In the genomic region with DNA sequence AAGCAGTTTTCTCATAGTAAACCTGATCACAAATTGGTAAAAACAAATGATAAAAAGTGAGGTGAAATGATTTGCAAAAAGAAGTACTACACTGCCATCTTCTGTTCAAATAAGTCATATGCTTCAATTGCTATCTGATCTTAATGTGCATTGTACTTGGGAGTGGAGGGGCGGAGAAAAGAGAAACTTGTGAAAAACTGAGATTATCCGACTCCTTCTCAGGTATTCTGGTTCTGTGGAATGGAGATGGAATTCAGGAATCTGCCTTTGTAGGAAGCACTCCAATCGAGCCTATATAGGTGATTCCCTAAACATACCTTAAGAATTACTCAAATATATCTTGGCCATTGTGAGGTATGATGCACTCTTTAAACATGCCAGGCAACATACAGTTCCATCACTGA, we compare ENCODE assay signal across 8 cellular contexts.
A peak's percentile ranks its signal among the peaks of the same experiment; 100 is the strongest.
DNase-seq lines count a peak whose midpoint lies in the region; ATAC-seq, FAIRE-seq and TF ChIP-seq lines count a peak whose summit lies in the region.

No MANE protein-coding gene starts in this region.

- RAD21 ChIA-PET in HCT116 (lab: Charles Lee; ENCODE audit: low non-redundant PET in 1 of 2, low total read pairs in 2 of 2, uncharacterized antibody in 2 of 2, unreplicated experiment in 2 of 2) = no interaction called here
- RAD21 ChIA-PET in GM12878 (lab: Charles Lee; ENCODE audit: unreplicated experiment) = interaction anchor here (1.3 to 2.3 kb wide), 5 partner anchors 23 to 335 kb away, joined by 3 to 38 read pairs (median 8); no protein-coding TSS in a partner anchor

- SMC1A ChIA-PET in GM12878 (lab: Charles Lee; ENCODE audit: uncharacterized antibody, unreplicated experiment) = interaction anchor here (1.2 to 4.1 kb wide), 5 partner anchors 15 to 335 kb away, joined by 6 to 46 read pairs (median 10); no protein-coding TSS in a partner anchor

- FAIRE-seq in GM12878 (lab: Jason Lieb, UNC) = peak; percentile 85

- H3K79me2 ChIP-seq in HCT116 (ENCODE audit: insufficient read depth, low read length) (no peaks in the 10 kb centered on the region), GM12878 (ENCODE audit: control insufficient read depth, insufficient read depth, low read length) (no peaks in the 10 kb centered on the region)

- no peaks in the 10 kb centered on the region for H3K9me2 ChIP-seq in HCT116 (ENCODE audit: insufficient read depth)

- POLR2A ChIA-PET in HCT116 (lab: Charles Lee) = no interaction called here
- POLR2A ChIA-PET in GM12878 (lab: Charles Lee) = no interaction called here

- H3K9ac ChIP-seq in HCT116 (ENCODE audit: low read length) (no peak overlapping the region), GM12878 (ENCODE audit: control insufficient read depth, insufficient read depth, low read length) (no peak overlapping the region)

- H3K4me2 ChIP-seq in HCT116 (ENCODE audit: low read length) (no peak overlapping the region), GM12878 (ENCODE audit: control insufficient read depth, insufficient read depth) (no peak overlapping the region)

- no peaks in the 10 kb centered on the region for H3K4me1 Mint-ChIP-seq in nephron progenitor cell
- no peaks in the 10 kb centered on the region for H3K4me1 Mint-ChIP-seq in activated naive CD8-positive, alpha-beta T cell treated with anti-CD3 and anti-CD28 coated beads for 36 hours

- intact Hi-C loops in HCT116 (cut with micrococcal nuclease) (no loop called here), GM12878 (cut with micrococcal nuclease; ENCODE audit: unreplicated experiment) (loop anchor here (1.0 kb wide), 2 partner anchors 23 to 334 kb away; no protein-coding TSS in a partner anchor)

- peak; percentile 36 for TF ChIP-seq RAD21 in HCT116 (IDR thresholded peaks at IDR 0.05; ENCODE audit: low read depth)
- peak; percentile 61 for TF ChIP-seq RAD21 in GM12878 (IDR thresholded peaks at IDR 0.05; ENCODE audit: insufficient read depth, low read depth, low read length)

- no peaks in the 10 kb centered on the region for H3K9me3 Mint-ChIP-seq in nephron progenitor cell
- peaks cover 1% of the 10 kb centered on the region for H3K9me3 Mint-ChIP-seq in activated naive CD8-positive, alpha-beta T cell treated with anti-CD3 and anti-CD28 coated beads for 36 hours

- H3K27me3 Mint-ChIP-seq in nephron progenitor cell (ENCODE audit: low read depth, poor library complexity) = peaks cover 11% of the 10 kb centered on the region
- peaks cover 6% of the 10 kb centered on the region for H3K27me3 Mint-ChIP-seq in activated naive CD8-positive, alpha-beta T cell treated with anti-CD3 and anti-CD28 coated beads for 36 hours

- 2% methylated on average over 3 of the region's 3 CpGs for WGBS in GM12878 (ENCODE audit: insufficient coverage, insufficient replicate concordance, low lambda C conversion rate, missing lambda C conversion rate)

- DNase-seq in GM13976 (ENCODE audit: low spot score) (peak; percentile 21), HCT116 (ENCODE audit: low read depth, low spot score) (no peak), NCI-H1694 treated with DMSO at 0.1 percent for 48 hours (lab: John Stamatoyannopoulos, UW) (peak; percentile 40), GM12878 (ENCODE audit: low read depth, low spot score) (no peak), nephron progenitor cell (peak; percentile 8)
- DNase-seq in activated naive CD8-positive, alpha-beta T cell treated with anti-CD3 and anti-CD28 coated beads for 36 hours = no peak
- no peak for DNase-seq in activated naive CD4-positive, alpha-beta T cell treated with Interleukin-2 at 50 U/mL for 16 hours

- ATAC-seq in HCT116 (no peak), GM12878 (peak; percentile 88), HG03342 (IDR thresholded peaks at IDR 0.05; ENCODE audit: unreplicated experiment) (no peak)

- H3K4me1 ChIP-seq in HCT116 (ENCODE audit: control insufficient read depth in 1 of 2, insufficient read depth in 2 of 2, low read length in 2 of 2) (no peaks in the 10 kb centered on the region), GM12878 (ENCODE audit: control insufficient read depth, insufficient read depth, low read length) (no peaks in the 10 kb centered on the region)

- CTCF ChIA-PET in HCT116 (lab: Charles Lee) (no interaction called here), GM12878 (lab: Yijun Ruan, JAX) (interaction anchor here (0.9 to 4.9 kb wide), 6 partner anchors 22 to 337 kb away, joined by 3 to 85 read pairs (median 3); no protein-coding TSS in a partner anchor)

- no peaks in the 10 kb centered on the region for H4K20me1 ChIP-seq in HCT116 (ENCODE audit: insufficient read depth)
- no peaks in the 10 kb centered on the region for H4K20me1 ChIP-seq in GM12878 (ENCODE audit: control insufficient read depth, insufficient read depth)

- no peak overlapping the region for H3K4me3 ChIP-seq in HCT116 (replicated peaks in 1 of 2; ENCODE audit: low read depth in 1 of 2, low read length in 2 of 2)
- no peak overlapping the region for H3K4me3 ChIP-seq in GM12878

- in situ Hi-C loops in GM13976 (cut with MboI; ENCODE audit: low sequenced_read_pairs, unreplicated experiment) = no loop called here
- in situ Hi-C loops in GM12878 (cut with MboI) = no loop called here

- TF ChIP-seq CTCF in GM13976 (IDR thresholded peaks at IDR 0.05; ENCODE audit: borderline replicate concordance, control extremely low read depth, extremely low read depth, insufficient read depth, missing control alignments) = peak; percentile 47
- no peak; a peak in 1 of 6 replicates for TF ChIP-seq CTCF in HCT116 (IDR thresholded peaks at IDR 0.05 in 2 of 3, conservative IDR thresholded peaks at IDR 0.05 in 1 of 3; ENCODE audit: borderline replicate concordance in 1 of 3, insufficient read depth in 1 of 3, low read depth in 2 of 3, low read length in 2 of 3)
- TF ChIP-seq CTCF in GM12878 (IDR thresholded peaks at IDR 0.05 in 2 of 3, conservative IDR thresholded peaks at IDR 0.05 in 1 of 3; ENCODE audit: control insufficient read depth in 2 of 3, extremely low read depth in 1 of 3, insufficient read depth in 1 of 3, low read depth in 3 of 3, low read length in 3 of 3) = peak; percentile 17 to 65 (median 33); a peak in 2 of 6 replicates
- peak; percentile 58 for TF ChIP-seq CTCF in nephron progenitor cell (IDR thresholded peaks at IDR 0.05)

- BruUV-seq in HCT116 (replicated peaks; lab: Mats Ljungman, UMichigan) (no TSS peak), GM12878 (replicated peaks; lab: Mats Ljungman, UMichigan) (no TSS peak)

- H3K9me3 ChIP-seq in HCT116 (ENCODE audit: control insufficient read depth in 1 of 2, insufficient read depth in 1 of 2, low read depth in 1 of 2, low read length in 2 of 2) (peaks cover 8 to 11% of the 10 kb centered on the region in 2 experiments; a peak in 2 of 4 replicates), GM12878 (replicated peaks; ENCODE audit: control insufficient read depth, insufficient read depth, low read length) (no peaks in the 10 kb centered on the region)

- no peak for TF ChIP-seq EP300 in GM12878 (IDR thresholded peaks at IDR 0.05; ENCODE audit: borderline replicate concordance in 1 of 2, control insufficient read depth in 1 of 2, low read depth in 2 of 2, low read length in 2 of 2)

- H3K27ac ChIP-seq in HCT116 (ENCODE audit: low read depth, low read length) (no peak overlapping the region), GM12878 (ENCODE audit: control insufficient read depth, insufficient read depth) (no peak overlapping the region)

- H3K27ac Mint-ChIP-seq in nephron progenitor cell = no peak overlapping the region
- no peak overlapping the region for H3K27ac Mint-ChIP-seq in activated naive CD8-positive, alpha-beta T cell treated with anti-CD3 and anti-CD28 coated beads for 36 hours

- no peaks in the 10 kb centered on the region for H3K36me3 ChIP-seq in HCT116 (ENCODE audit: control insufficient read depth in 1 of 2, insufficient read depth in 2 of 2, low read length in 2 of 2)
- no peaks in the 10 kb centered on the region for H3K36me3 ChIP-seq in GM12878 (ENCODE audit: control insufficient read depth in 2 of 2, insufficient read depth in 2 of 2, low read length in 1 of 2)

- no peak overlapping the region for H3K4me3 Mint-ChIP-seq in nephron progenitor cell
- no peak overlapping the region for H3K4me3 Mint-ChIP-seq in activated naive CD8-positive, alpha-beta T cell treated with anti-CD3 and anti-CD28 coated beads for 36 hours

- no peaks in the 10 kb centered on the region for H3K36me3 Mint-ChIP-seq in nephron progenitor cell (ENCODE audit: low read depth)
- H3K36me3 Mint-ChIP-seq in activated naive CD8-positive, alpha-beta T cell treated with anti-CD3 and anti-CD28 coated beads for 36 hours = no peaks in the 10 kb centered on the region

- TF ChIP-seq POLR2A in HCT116 (IDR thresholded peaks at IDR 0.05; ENCODE audit: borderline replicate concordance, extremely low read depth, insufficient read depth, insufficient read length) = no peak
- TF ChIP-seq POLR2A in GM12878 (IDR thresholded peaks at IDR 0.05; ENCODE audit: low read depth, low read length) = no peak

- H2AFZ ChIP-seq in HCT116 (ENCODE audit: low read depth, low read length, poor library complexity, severe bottlenecking) (no peak overlapping the region), GM12878 (ENCODE audit: control insufficient read depth, low read depth, low read length) (no peak overlapping the region)

- H3K27me3 ChIP-seq in HCT116 (ENCODE audit: insufficient read depth, low read length) (no peaks in the 10 kb centered on the region), GM12878 (replicated peaks in 1 of 2; ENCODE audit: control insufficient read depth in 2 of 2, insufficient read depth in 2 of 2, low read length in 1 of 2) (no peaks in the 10 kb centered on the region)

TF ChIP-seq in GM12878, 131 proteins besides CTCF, POLR2A, EP300 and RAD21:
- TF ChIP-seq SPI1 (IDR thresholded peaks at IDR 0.05; ENCODE audit: borderline replicate concordance, insufficient read depth, low read depth, low read length) = no peak
- TF ChIP-seq NFYA (IDR thresholded peaks at IDR 0.05; ENCODE audit: borderline replicate concordance, low read depth, low read length) = no peak
- TF ChIP-seq POLR2AphosphoS2 (IDR thresholded peaks at IDR 0.05; ENCODE audit: low read depth, low read length) = no peak
- TF ChIP-seq PML (IDR thresholded peaks at IDR 0.05; ENCODE audit: low read length) = no peak
- peak; percentile 61; the same call in 1 of the 2 replicates for TF ChIP-seq SMC3 (IDR thresholded peaks at IDR 0.05; ENCODE audit: borderline replicate concordance, low read length)
- no peak for TF ChIP-seq SIN3A (IDR thresholded peaks at IDR 0.05; ENCODE audit: low read depth, low read length)

Comparison
In these comparisons a context has a peak if more than half of its experiments do, and no peak if none do; other contexts are left out.
1. DNase-seq: peak in GM13976 (single experiment), NCI-H1694 treated with DMSO at 0.1 percent for 48 hours (single experiment) and nephron progenitor cell (single experiment); none in HCT116 (single experiment), GM12878 (single experiment), activated naive CD8-positive, alpha-beta T cell treated with anti-CD3 and anti-CD28 coated beads for 36 hours (single experiment) and activated naive CD4-positive, alpha-beta T cell treated with Interleukin-2 at 50 U/mL for 16 hours (single experiment).
2. CTCF ChIP-seq: peak in GM13976 (single experiment), GM12878 (3 of 3) and nephron progenitor cell (single experiment); none in HCT116 (0 of 3).